In genomic region chr18:31343454-31343853, GRCh38 we compare ENCODE assay signal across 28 cellular contexts. TPM values are rescaled to one million over a fixed set of nuclear protein-coding genes. Genes with fewer than 3 reads are reported as not detected.
"Had no signal": no experiment of that assay in that cellular context is flagged by ENCODE, and none has a peak within 500 bp of the region (broad histone marks: within the 10 kb centered on the region; RNA-seq: fewer than 3 reads in every experiment).

No MANE protein-coding gene starts in this region.

- FAIRE-seq: kidney had no signal

- H3K27me3 ChIP-seq: esophagus muscularis mucosa, gastroesophageal sphincter, neutrophil, sigmoid colon, stomach, transverse colon had no signal

- H3K27ac Mint-ChIP-seq: dendritic cell treated with granulocyte-macrophage colony-stimulating factor and Interleukin-4, amounts not matched to agents 40 ng/mL and 50 ng/mL, for 4 days; effector memory CD8-positive, alpha-beta T cell; immature natural killer cell; natural killer cell treated with Interleukin-12 subunit alpha and Interleukin-12 subunit beta and Interleukin-15 and Interleukin-18, amount 100 ng/mL, for 72 hours; stimulated activated naive B cell treated with anti-CD40 and anti-IgM and Interleukin-4, amounts not matched to agents 10 μg/mL and 1 μg/mL and 100 μg/mL, for 72 hours had no signal

- H3K4me3 Mint-ChIP-seq: dendritic cell treated with granulocyte-macrophage colony-stimulating factor and Interleukin-4, amounts not matched to agents 40 ng/mL and 50 ng/mL, for 4 days; effector memory CD8-positive, alpha-beta T cell; immature natural killer cell; natural killer cell treated with Interleukin-12 subunit alpha and Interleukin-12 subunit beta and Interleukin-15 and Interleukin-18, amount 100 ng/mL, for 72 hours; stimulated activated naive B cell treated with anti-CD40 and anti-IgM and Interleukin-4, amounts not matched to agents 10 μg/mL and 1 μg/mL and 100 μg/mL, for 72 hours had no signal

- H3K4me1 ChIP-seq: esophagus muscularis mucosa, gastroesophageal sphincter, left ventricle myocardium inferior, lower lobe of right lung, psoas muscle, sigmoid colon, stomach, transverse colon had no signal

- H3K27ac ChIP-seq: epithelial cell of prostate, esophagus muscularis mucosa, gastroesophageal sphincter, left ventricle myocardium inferior, lower lobe of right lung, neutrophil, psoas muscle, sigmoid colon, skin epidermis, stomach, thoracic aorta, transverse colon had no signal

- H3K36me3 Mint-ChIP-seq: immature natural killer cell; natural killer cell treated with Interleukin-12 subunit alpha and Interleukin-12 subunit beta and Interleukin-15 and Interleukin-18, amount 100 ng/mL, for 72 hours; stimulated activated naive B cell treated with anti-CD40 and anti-IgM and Interleukin-4, amounts not matched to agents 10 μg/mL and 1 μg/mL and 100 μg/mL, for 72 hours had no signal

- H3K4me3 ChIP-seq: esophagus muscularis mucosa, gastroesophageal sphincter, left ventricle myocardium inferior, lower lobe of right lung, psoas muscle, sigmoid colon, skin epidermis, stomach, thoracic aorta, transverse colon had no signal

- H3K36me3 ChIP-seq: esophagus muscularis mucosa, gastroesophageal sphincter, left ventricle myocardium inferior, lower lobe of right lung, neutrophil, sigmoid colon, stomach, thoracic aorta, transverse colon had no signal

- H3K4me1 Mint-ChIP-seq: immature natural killer cell; stimulated activated naive B cell treated with anti-CD40 and anti-IgM and Interleukin-4, amounts not matched to agents 10 μg/mL and 1 μg/mL and 100 μg/mL, for 72 hours had no signal

- ATAC-seq: effector memory CD8-positive, alpha-beta T cell; gastroesophageal sphincter; left cardiac atrium; lower lobe of right lung; natural killer cell treated with Interleukin-12 subunit alpha and Interleukin-12 subunit beta and Interleukin-15 and Interleukin-18, amount 100 ng/mL, for 72 hours; psoas muscle; stimulated activated naive B cell treated with anti-CD40 and anti-IgM and Interleukin-4, amounts not matched to agents 10 μg/mL and 1 μg/mL and 100 μg/mL, for 72 hours had no signal

- DNase-seq: effector memory CD8-positive, alpha-beta T cell; immature natural killer cell; kidney; left cardiac atrium; left ventricle myocardium inferior; lower lobe of right lung; mesenchymal stem cell; midbrain; psoas muscle; retina; sigmoid colon; stimulated activated CD4-positive, alpha-beta T cell treated with anti-CD3 and anti-CD28 coated beads, Interleukin-2, amount 100 ng/mL, for 24 hours; stimulated activated CD4-positive, alpha-beta T cell treated with anti-CD3 and anti-CD28 coated beads, Interleukin-4, amount 100 ng/mL, for 4 hours; stimulated activated naive B cell treated with anti-CD40 and anti-IgM and Interleukin-4, amounts not matched to agents 10 μg/mL and 1 μg/mL and 100 μg/mL, for 72 hours; stomach; substantia nigra; transverse colon had no signal

- H3K9me3 ChIP-seq: esophagus muscularis mucosa, left ventricle myocardium inferior, lower lobe of right lung, neutrophil, psoas muscle, sigmoid colon, stomach, thoracic aorta, transverse colon had no signal

- H3K9me3 Mint-ChIP-seq: dendritic cell treated with granulocyte-macrophage colony-stimulating factor and Interleukin-4, amounts not matched to agents 40 ng/mL and 50 ng/mL, for 4 days; stimulated activated naive B cell treated with anti-CD40 and anti-IgM and Interleukin-4, amounts not matched to agents 10 μg/mL and 1 μg/mL and 100 μg/mL, for 72 hours had no signal

- H3K27me3 Mint-ChIP-seq: dendritic cell treated with granulocyte-macrophage colony-stimulating factor and Interleukin-4, amounts not matched to agents 40 ng/mL and 50 ng/mL, for 4 days; effector memory CD8-positive, alpha-beta T cell; natural killer cell treated with Interleukin-12 subunit alpha and Interleukin-12 subunit beta and Interleukin-15 and Interleukin-18, amount 100 ng/mL, for 72 hours; stimulated activated naive B cell treated with anti-CD40 and anti-IgM and Interleukin-4, amounts not matched to agents 10 μg/mL and 1 μg/mL and 100 μg/mL, for 72 hours had no signal

RNA-seq across cellular contexts. Expression of gene DSG1, which starts 25.5 kb away (rescaled TPM):
- total RNA-seq: esophagus muscularis mucosa; fibroblast of villous mesenchyme; kidney; lower lobe of right lung; natural killer cell treated with Interleukin-12 subunit alpha and Interleukin-12 subunit beta and Interleukin-15 and Interleukin-18, amount 100 ng/mL, for 72 hours; osteoblast; psoas muscle; sigmoid colon had no signal
- polyA plus RNA-seq: immature natural killer cell, psoas muscle, sigmoid colon had no signal

RNA-seq across cellular contexts. Expression of gene DSG4, which starts 33.1 kb away (rescaled TPM):
- total RNA-seq: esophagus muscularis mucosa; fibroblast of villous mesenchyme; gastroesophageal sphincter; kidney; left cardiac atrium; left ventricle myocardium inferior; lower lobe of right lung; natural killer cell treated with Interleukin-12 subunit alpha and Interleukin-12 subunit beta and Interleukin-15 and Interleukin-18, amount 100 ng/mL, for 72 hours; osteoblast; psoas muscle; sigmoid colon; thoracic aorta; transverse colon; ureter had no signal
- polyA plus RNA-seq: immature natural killer cell, psoas muscle had no signal
